In the genomic region with DNA sequence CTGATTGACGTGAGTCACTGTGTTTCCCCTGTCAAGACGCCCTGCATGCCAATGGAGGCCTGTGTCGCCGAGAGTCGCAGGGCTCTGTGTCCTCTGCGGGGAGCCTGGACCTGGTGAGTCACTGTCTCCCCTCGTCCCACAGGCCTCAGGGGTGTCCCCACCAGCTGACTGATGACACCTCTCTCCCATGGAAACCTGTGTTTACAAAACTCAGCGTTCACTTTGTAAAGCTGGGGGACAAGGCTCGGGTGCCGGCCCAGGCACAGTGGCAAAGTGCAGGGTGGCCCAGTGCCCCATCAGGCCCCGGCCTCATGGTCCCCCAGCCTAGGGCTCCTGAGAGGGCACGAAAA, we compare ENCODE assay signal across 20 cellular contexts. TPM values are rescaled to one million over a fixed set of nuclear protein-coding genes. Genes with fewer than 3 reads are reported as not detected.
"Had no signal": no experiment of that assay in that cellular context is flagged by ENCODE, and none has a peak within 500 bp of the region (broad histone marks: within the 10 kb centered on the region; RNA-seq: fewer than 3 reads in every experiment).

No MANE protein-coding gene starts in this region.

- FAIRE-seq: colon, TTC549 had no signal

- H3K27me3 Mint-ChIP-seq: activated CD4-positive, alpha-beta T cell treated with anti-CD3 and anti-CD28 coated beads, Interleukin-2, amount 10 ng/mL, durations not matched to agents 24 days and 14 days; naive B cell had no signal

- H3K27me3 ChIP-seq: cardiac muscle cell, esophagus muscularis mucosa, neutrophil, sigmoid colon, tibial artery, uterus had no signal

- H3K27ac Mint-ChIP-seq: activated CD4-positive, alpha-beta T cell treated with anti-CD3 and anti-CD28 coated beads, Interleukin-2, amount 10 ng/mL, durations not matched to agents 24 days and 14 days; activated naive CD4-positive, alpha-beta T cell treated with anti-CD3 and anti-CD28 coated beads for 36 hours had no signal

- H3K4me1 Mint-ChIP-seq: activated CD4-positive, alpha-beta T cell treated with anti-CD3 and anti-CD28 coated beads, Interleukin-2, amount 10 ng/mL, durations not matched to agents 24 days and 14 days had no signal

- H3K27ac ChIP-seq: cardiac muscle cell, esophagus muscularis mucosa, neutrophil, sigmoid colon, tibial artery, uterus had no signal

- DNase-seq: activated CD4-positive, alpha-beta T cell treated with anti-CD3 and anti-CD28 coated beads, Interleukin-2, amount 10 ng/mL, durations not matched to agents 24 days and 14 days; activated CD4-positive, CD25-positive, alpha-beta regulatory T cell; activated naive CD4-positive, alpha-beta T cell treated with anti-CD3 and anti-CD28 coated beads for 36 hours; naive B cell; sigmoid colon; stimulated activated CD4-positive, alpha-beta T cell treated with anti-CD3 and anti-CD28 coated beads, Interleukin-1b, Interleukin-23, amount 100 ng/mL, for 48 hours; SW 1271; uterus had no signal

- H3K9me3 Mint-ChIP-seq: activated CD4-positive, alpha-beta T cell treated with anti-CD3 and anti-CD28 coated beads, Interleukin-2, amount 10 ng/mL, durations not matched to agents 24 days and 14 days; activated naive CD4-positive, alpha-beta T cell treated with anti-CD3 and anti-CD28 coated beads for 36 hours; naive B cell had no signal

- H3K36me3 Mint-ChIP-seq: naive B cell had no signal

- H3K9me3 ChIP-seq: esophagus muscularis mucosa, neutrophil, sigmoid colon, tibial artery, uterus had no signal

- H3K4me3 ChIP-seq: cardiac muscle cell, esophagus muscularis mucosa, lung, sigmoid colon, tibial artery, uterus had no signal

- H3K36me3 ChIP-seq: neutrophil, uterus had no signal

- H3K4me1 ChIP-seq: esophagus muscularis mucosa, sigmoid colon, tibial artery, uterus had no signal

- H3K4me3 Mint-ChIP-seq: activated CD4-positive, alpha-beta T cell treated with anti-CD3 and anti-CD28 coated beads, Interleukin-2, amount 10 ng/mL, durations not matched to agents 24 days and 14 days; activated naive CD4-positive, alpha-beta T cell treated with anti-CD3 and anti-CD28 coated beads for 36 hours; naive B cell had no signal

RNA-seq across cellular contexts. Expression of gene HGFAC, which starts 21.2 kb away (rescaled TPM):
- total RNA-seq: activated CD4-positive, alpha-beta T cell treated with anti-CD3 and anti-CD28 coated beads, Interleukin-2, amount 10 ng/mL, durations not matched to agents 24 days and 14 days; activated CD8-positive, alpha-beta memory T cell treated with anti-CD3 and anti-CD28 coated beads for 36 hours; activated naive CD4-positive, alpha-beta T cell treated with anti-CD3 and anti-CD28 coated beads for 36 hours; kidney epithelial cell; pulmonary artery endothelial cell; SK-MEL-5; T-helper 2 cell treated with Interferon-gamma antibody and Interleukin-4, amounts not matched to agents 100 ng/mL and 5 ng/mL, for 36 hours had no signal

RNA-seq across cellular contexts. Expression of gene DOK7, which starts 42.5 kb away (rescaled TPM):
- total RNA-seq: activated CD4-positive, alpha-beta T cell treated with anti-CD3 and anti-CD28 coated beads, Interleukin-2, amount 10 ng/mL, durations not matched to agents 24 days and 14 days; activated CD8-positive, alpha-beta memory T cell treated with anti-CD3 and anti-CD28 coated beads for 36 hours; activated naive CD4-positive, alpha-beta T cell treated with anti-CD3 and anti-CD28 coated beads for 36 hours; SK-MEL-5; T-helper 2 cell treated with Interferon-gamma antibody and Interleukin-4, amounts not matched to agents 100 ng/mL and 5 ng/mL, for 36 hours had no signal
